In the genomic region with DNA sequence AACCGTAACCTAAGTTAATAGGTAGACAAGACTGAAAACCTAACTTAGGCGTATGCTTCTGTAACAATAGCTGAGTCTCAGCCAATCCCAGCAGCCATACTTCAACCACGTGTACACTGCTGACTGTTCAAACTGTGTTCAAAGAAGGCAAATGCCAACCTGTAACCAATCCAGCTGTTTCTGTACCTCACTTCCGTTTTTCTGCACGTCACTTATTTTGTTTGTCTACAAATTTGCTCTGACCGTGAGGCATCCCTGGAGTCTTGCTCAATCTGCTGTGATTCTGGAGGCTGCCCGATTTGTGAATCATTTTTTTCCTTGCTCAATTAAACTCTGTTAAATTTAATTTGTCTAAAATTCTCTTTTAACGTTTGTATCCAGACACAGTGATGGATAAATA, we compare ENCODE assay signal across 14 cellular contexts. TPM values are rescaled to one million over a fixed set of nuclear protein-coding genes. Genes with fewer than 3 reads are reported as not detected.
DNase-seq lines count a peak whose midpoint lies in the region; ATAC-seq and TF ChIP-seq lines count a peak whose summit lies in the region.
"Had no signal": no experiment of that assay in that cellular context is flagged by ENCODE, and none has a peak within 500 bp of the region (broad histone marks: within the 10 kb centered on the region; RNA-seq: fewer than 3 reads in every experiment).

No MANE protein-coding gene starts in this region.

- no peak overlapping the region for H3K4me3 Mint-ChIP-seq in Calu3 (ENCODE audit: low read depth, unreplicated experiment)
- H3K4me3 Mint-ChIP-seq: CD8-positive, alpha-beta T cell had no signal

- peak; percentile 2 for DNase-seq in Daoy (ENCODE audit: low read depth)
- peak; percentile 6 for DNase-seq in NOMO-1 treated with dmso at 0.1 percent for 144 hours (lab: John Stamatoyannopoulos, UW; ENCODE audit: unreplicated experiment)
- peak; percentile 90 for DNase-seq in fibroblast of villous mesenchyme (ENCODE audit: low read depth)
- peak in 1 of 2 donors; percentile 34 for DNase-seq in gastrocnemius medialis
- DNase-seq in DMS153 (lab: John Stamatoyannopoulos, UW): no peak
- no peak for DNase-seq in Calu3
- DNase-seq in amniotic stem cell (lab: John Stamatoyannopoulos, UW): no peak
- DNase-seq: activated CD4-positive, CD25-positive, alpha-beta regulatory T cell; activated T-cell treated with anti-CD3 and anti-CD28 coated beads, Interleukin-2, amount 50 U/mL, for 1 hour; CD8-positive, alpha-beta T cell; H7; NCI-H1436 treated with DMSO at 0.1 percent for 48 hours had no signal

- no peaks in the 10 kb centered on the region for H3K4me1 Mint-ChIP-seq in Calu3 (ENCODE audit: low read depth, unreplicated experiment)

- no peak overlapping the region for H3K27ac Mint-ChIP-seq in Calu3 (ENCODE audit: unreplicated experiment)
- H3K27ac Mint-ChIP-seq: CD8-positive, alpha-beta T cell had no signal

- intact Hi-C loops in gastrocnemius medialis (cut with DNase I; ENCODE audit: low total_unique reads): no loop called here
- intact Hi-C loops in Calu3 (cut with micrococcal nuclease; ENCODE audit: unreplicated experiment): no loop called here

- TF ChIP-seq CTCF in fibroblast of villous mesenchyme (IDR thresholded peaks at IDR 0.05; ENCODE audit: insufficient read depth, low read depth, low read length) (no peak), gastrocnemius medialis (IDR thresholded peaks at IDR 0.05 in 4 of 5, conservative IDR thresholded peaks at IDR 0.05 in 1 of 5) (no peak), Calu3 (IDR thresholded peaks at IDR 0.05; ENCODE audit: unreplicated experiment) (no peak)

- BruUV-seq in Calu3 (replicated peaks; lab: Mats Ljungman, UMichigan): no TSS peak

- no peaks in the 10 kb centered on the region for H3K27me3 ChIP-seq in gastrocnemius medialis

- H3K27me3 Mint-ChIP-seq in Calu3 (ENCODE audit: unreplicated experiment): no peaks in the 10 kb centered on the region

- H3K9me3 Mint-ChIP-seq in Calu3 (ENCODE audit: low read depth, unreplicated experiment): no peaks in the 10 kb centered on the region
- H3K9me3 Mint-ChIP-seq: CD8-positive, alpha-beta T cell had no signal

- CTCF ChIA-PET in Calu3 (lab: Charles Lee): interaction anchor here (0.6 kb wide), 1 partner anchor 782 kb away, joined by 3 read pairs; no protein-coding TSS in a partner anchor

- ATAC-seq in gastrocnemius medialis (peak; percentile 46 to 68), GM21423 (IDR thresholded peaks at IDR 0.05; ENCODE audit: unreplicated experiment) (no peak)
- ATAC-seq: CD8-positive, alpha-beta T cell had no signal

- H3K4me3 ChIP-seq in fibroblast of villous mesenchyme (ENCODE audit: low read depth, low read length) (no peak overlapping the region), gastrocnemius medialis (no peak overlapping the region)

- H3K4me1 ChIP-seq in gastrocnemius medialis: peaks cover 0 to 7% of the 10 kb centered on the region in 2 donors

- H3K36me3 ChIP-seq in gastrocnemius medialis: no peaks in the 10 kb centered on the region

- TF ChIP-seq POLR2A in gastrocnemius medialis (IDR thresholded peaks at IDR 0.05): no peak

- no peaks in the 10 kb centered on the region for H3K36me3 Mint-ChIP-seq in Calu3 (ENCODE audit: insufficient read depth, unreplicated experiment)
- H3K36me3 Mint-ChIP-seq: CD8-positive, alpha-beta T cell had no signal

- in situ Hi-C loops in gastrocnemius medialis (cut with MboI; ENCODE audit: low sequenced_read_pairs in 4 of 4): no loop called here

- peak overlapping the region in 2 of 4 donors; percentile 4 to 29 for H3K27ac ChIP-seq in gastrocnemius medialis

- no peaks in the 10 kb centered on the region for H3K9me3 ChIP-seq in gastrocnemius medialis

RNA-seq across cellular contexts. Expression of a gene that starts 59.2 kb away (rescaled TPM):
- total RNA-seq in Daoy (2014; rRNA removed; shearing (Covaris generic)): 1.5 and 2.1 TPM in 2 replicates
- total RNA-seq in fibroblast of villous mesenchyme: 8.1 and 8.2 TPM in 2 replicates
- 10 to 100 TPM; 13.6 to 35.1 (median 20.1) TPM for total RNA-seq in gastrocnemius medialis
- not detected in 2 replicates for total RNA-seq in Calu3 (2022)
- total RNA-seq: CD8-positive, alpha-beta T cell; HT1080 had no signal

Comparison
In these comparisons a context has a peak if more than half of its experiments do, and no peak if none do; other contexts are left out.
1. DNase-seq: peak in Daoy (single experiment), NOMO-1 treated with dmso at 0.1 percent for 144 hours (single experiment) and fibroblast of villous mesenchyme (single experiment); none in DMS153 (single experiment), Calu3 (single experiment) and amniotic stem cell (single experiment).